ENCODE assay signal across 17 cellular contexts in genomic region chr15:76327191-76328105, GRCh38. TPM values are rescaled to one million over a fixed set of nuclear protein-coding genes. Genes with fewer than 3 reads are reported as not detected.
DNase-seq lines count a peak whose midpoint lies in the region; ATAC-seq, FAIRE-seq and TF ChIP-seq lines count a peak whose summit lies in the region.
"Had no signal": no experiment of that assay in that cellular context is flagged by ENCODE, and none has a peak within 500 bp of the region (broad histone marks: within the 10 kb centered on the region; RNA-seq: fewer than 3 reads in every experiment).

No MANE protein-coding gene starts in this region.

- no peak for TF ChIP-seq EP300 in K562 (IDR thresholded peaks at IDR 0.05; ENCODE audit: low read length)

- no peak for TF ChIP-seq POLR2A in K562 (conservative IDR thresholded peaks at IDR 0.05)

- peak overlapping the region in 1 of 2 experiments; percentile 57; a peak in 1 of 4 replicates for H3K9ac ChIP-seq in K562 (ENCODE audit: insufficient read depth in 1 of 2, low read depth in 2 of 2, low read length in 2 of 2)
- no peak overlapping the region for H3K9ac ChIP-seq in colonic mucosa (ENCODE audit: low read depth in 2 of 2, low read length in 2 of 2)

- FAIRE-seq in K562 (lab: Jason Lieb, UNC): peak; percentile 52

- H3K4me1 ChIP-seq in K562 (replicated peaks in 1 of 2; ENCODE audit: control insufficient read depth in 2 of 2, insufficient read depth in 2 of 2, low read length in 2 of 2) (peaks cover 8 to 11% of the 10 kb centered on the region in 2 experiments; a peak in 3 of 5 replicates), colonic mucosa (no peaks in the 10 kb centered on the region)

- H3K36me3 ChIP-seq in K562 (ENCODE audit: control insufficient read depth, insufficient read depth, low read length): no peaks in the 10 kb centered on the region
- H3K36me3 ChIP-seq in colonic mucosa: no peaks in the 10 kb centered on the region

- DNase-seq in NCI-H524 (lab: John Stamatoyannopoulos, UW) (peak; percentile 30 to 70), NCI-H524 treated with DMSO at 0.1 percent for 48 hours (lab: John Stamatoyannopoulos, UW) (no peak), NCI-H2171 treated with DMSO at 0.1 percent for 48 hours (lab: John Stamatoyannopoulos, UW) (peak; percentile 73), K562 (ENCODE audit: extremely low read depth in 1 of 4, low spot score in 3 of 4) (peak in 2 of 4 experiments; percentile 47 to 49), myocyte (ENCODE audit: low read depth) (peak; percentile 67), colonic mucosa (no peak), NCI-H1436 treated with DMSO at 0.1 percent for 48 hours (lab: John Stamatoyannopoulos, UW) (no peak)
- DNase-seq in stimulated activated CD4-positive, alpha-beta T cell treated with anti-CD3 and anti-CD28 coated beads, Interleukin-2, amount 100 ng/mL, for 24 hours: no peak
- DNase-seq: dermis blood vessel endothelial cell, DMS79 treated with DMSO at 0.1 percent for 48 hours, left cardiac atrium, T-helper 1 cell, trophoblast cell had no signal

- no peak for TF ChIP-seq RAD21 in K562 (CRISPR knock-in tag; conservative IDR thresholded peaks at IDR 0.05 in 1 of 2, IDR thresholded peaks at IDR 0.05 in 1 of 2)

- H3K4me2 ChIP-seq in K562 (ENCODE audit: insufficient read depth, low read length): peak overlapping the region; percentile 51

- no peak overlapping the region for H3K27ac ChIP-seq in K562 (ENCODE audit: extremely low read depth, low read depth, low read length)
- no peak overlapping the region for H3K27ac ChIP-seq in colonic mucosa
- H3K27ac ChIP-seq: 22Rv1, skin epidermis had no signal

- 8% methylated on average over 7 of the region's 8 CpGs for WGBS in K562 (ENCODE audit: insufficient coverage, low coverage, missing lambda C conversion rate)

- peaks cover 0 to 2% of the 10 kb centered on the region in 2 experiments; a peak in 1 of 5 replicates for H3K27me3 ChIP-seq in K562 (ENCODE audit: control insufficient read depth in 2 of 2, insufficient read depth in 2 of 2, low read length in 2 of 2)
- H3K27me3 ChIP-seq in colonic mucosa: no peaks in the 10 kb centered on the region

- peak overlapping the region; percentile 47; the same call in 1 of the 2 replicates for H2AFZ ChIP-seq in K562 (ENCODE audit: low read depth, low read length)

- H3K4me3 ChIP-seq in K562: no peak overlapping the region
- H3K4me3 ChIP-seq in colonic mucosa: no peak overlapping the region
- H3K4me3 ChIP-seq: skin epidermis had no signal

- in situ Hi-C loops in K562 (cut with MboI): no loop called here

- CTCF ChIA-PET in K562 (lab: Yijun Ruan, JAX; ENCODE audit: low intra/inter-chr PET ratio): interaction anchor here (0.8 kb wide), 1 partner anchor 137 kb away, joined by 3 read pairs; no protein-coding TSS in a partner anchor

- TF ChIP-seq CTCF in K562 (IDR thresholded peaks at IDR 0.05 in 2 of 3, conservative IDR thresholded peaks at IDR 0.05 in 1 of 3; ENCODE audit: insufficient read depth in 2 of 3, low read depth in 1 of 3, low read length in 3 of 3) (no peak), colonic mucosa (IDR thresholded peaks at IDR 0.05) (no peak)

- intact Hi-C loops in K562 (cut with micrococcal nuclease): no loop called here
- intact Hi-C loops in colonic mucosa (cut with DNase I): no loop called here

- no peaks in the 10 kb centered on the region for H4K20me1 ChIP-seq in K562 (replicated peaks; ENCODE audit: control insufficient read depth, insufficient read depth, low read length)

- peak; percentile 57 for ATAC-seq in K562
- ATAC-seq: esophagus mucosa; stimulated activated effector memory CD8-positive, alpha-beta T cell treated with anti-CD3 and anti-CD28 coated beads, Interleukin-12 subunit alpha, Interleukin-12 subunit beta, amount 100 ng/mL, for 72 hours had no signal

- H3K9me1 ChIP-seq in K562 (ENCODE audit: control insufficient read depth, insufficient read depth, low read length): no peaks in the 10 kb centered on the region

- H3K9me3 ChIP-seq in K562 (replicated peaks; ENCODE audit: control insufficient read depth, insufficient read depth, low read depth, low read length) (no peaks in the 10 kb centered on the region), colonic mucosa (no peaks in the 10 kb centered on the region)

- no TSS peak for BruUV-seq in K562 (replicated peaks; lab: Mats Ljungman, UMichigan)

- POLR2A ChIA-PET in K562 (lab: Yijun Ruan, JAX): interaction anchor here (0.6 to 0.7 kb wide), 2 partner anchors 11 to 14 kb away, joined by 3 read pairs; no protein-coding TSS in a partner anchor

- no peaks in the 10 kb centered on the region for H3K79me2 ChIP-seq in K562 (ENCODE audit: control insufficient read depth, insufficient read depth, low read length)

TF ChIP-seq in K562, 482 proteins besides CTCF, POLR2A, EP300 and RAD21 (continues in another document):
- no peak for TF ChIP-seq HNRNPK (IDR thresholded peaks at IDR 0.05; ENCODE audit: low read depth, low read length, poor library complexity, severe bottlenecking)
- TF ChIP-seq KDM1A (IDR thresholded peaks at IDR 0.05): 0 out of 4 replicates have a peak, but pooled peaks of 1 of the 2 experiments have one; percentile 7
- peak; percentile 26; the same call in 1 of the 2 replicates for TF ChIP-seq ETV1 (tag; conservative IDR thresholded peaks at IDR 0.05; ENCODE audit: low read depth)
- peak in 1 of 2 experiments; percentile 40; a peak in 1 of 4 replicates for TF ChIP-seq TEAD1 (CRISPR knock-in tag; IDR thresholded peaks at IDR 0.05)
- TF ChIP-seq ZNF263 (CRISPR knock-in tag; IDR thresholded peaks at IDR 0.05; ENCODE audit: borderline replicate concordance): peak; percentile 28; the same call in 1 of the 2 replicates
- TF ChIP-seq LCOR (CRISPR knock-in tag; IDR thresholded peaks at IDR 0.05): peak; percentile 43; the same call in 1 of the 2 replicates
- peak; percentile 66 for TF ChIP-seq DPF2 (IDR thresholded peaks at IDR 0.05)
- no peak for TF ChIP-seq YY1 (IDR thresholded peaks at IDR 0.05; ENCODE audit: borderline replicate concordance in 1 of 3, control insufficient read depth in 1 of 3, extremely low read depth in 1 of 3, insufficient read depth in 3 of 3, insufficient read length in 1 of 3, insufficient replicate concordance in 2 of 3, low read depth in 1 of 3, low read length in 2 of 3)
- TF ChIP-seq SMARCA4 (IDR thresholded peaks at IDR 0.05): peak; percentile 63
- peak; percentile 23; the same call in 1 of the 2 replicates for TF ChIP-seq L3MBTL2 (IDR thresholded peaks at IDR 0.05)
- peak; percentile 79 for TF ChIP-seq FOSL1 (tag; conservative IDR thresholded peaks at IDR 0.05)
- no peak for TF ChIP-seq HMG20A (CRISPR knock-in tag; conservative IDR thresholded peaks at IDR 0.05)
- TF ChIP-seq ZNF644 (tag; IDR thresholded peaks at IDR 0.05; ENCODE audit: low read depth): no peak
- TF ChIP-seq JUND (IDR thresholded peaks at IDR 0.05; ENCODE audit: borderline replicate concordance, low read depth, low read length): peak; percentile 63; the same call in 1 of the 2 replicates
- peak; percentile 53; the same call in 1 of the 3 replicates for TF ChIP-seq JUND (tag; IDR thresholded peaks at IDR 0.05; ENCODE audit: borderline replicate concordance, low read depth, low read length)
- TF ChIP-seq ZNF316 (IDR thresholded peaks at IDR 0.05): 0 out of 2 replicates have a peak, but pooled peaks have one; percentile 4
- peak; percentile 59; the same call in 1 of the 2 replicates for TF ChIP-seq ZNF384 (IDR thresholded peaks at IDR 0.05; ENCODE audit: low read depth, low read length)

RNA-seq across cellular contexts. Expression of gene ISL2, which starts 9.1 kb away (rescaled TPM):
- 15.2 and 35.8 TPM in 2 replicates for total RNA-seq in K562 (2011; cell fraction: chromatin; rRNA removed; ENCODE audit: low replicate concordance)
- 27.8 and 28.4 TPM in 2 replicates for total RNA-seq in K562 (2011; cell fraction: nucleolus; rRNA removed)
- total RNA-seq in K562 (2011; cell fraction: nucleoplasm; rRNA removed): 14.1 and 16.9 TPM in 2 replicates
- total RNA-seq in K562 (2014; rRNA removed) (15.7 and 16.7 TPM in 2 replicates), K562 (2014; rRNA removed; fragmentation: Illumina TruSeq; extraction: Trizol) (2.9 and 3.4 TPM in 2 replicates), K562 (2015; rRNA removed; fragmentation: Illumina TruSeq; extraction: Trizol) (4.7 and 4.8 TPM in 2 replicates), K562 (2021) (17.6 and 23.7 TPM in 2 replicates), myocyte (3.9 and 5.3 TPM in 2 replicates), colonic mucosa (under 1 TPM; 0.13 to 0.35 TPM)
- polyA plus RNA-seq in K562 (2011; rRNA removed) (4.0 and 5.7 TPM in 2 replicates), K562 (2014; fragmentation: Illumina TruSeq; extraction: Trizol) (4.0 and 9.0 TPM in 2 replicates), K562 (2014; fragmentation: Nextera tagmentation; extraction: Ambion mirVana) (under 1 TPM; 0.15 to 0.35 TPM), K562 (2014; rRNA removed) (16.7 and 17.0 TPM in 2 replicates)
- 11.2 and 13.3 TPM in 2 replicates for polyA plus RNA-seq in K562 (2011; cell fraction: cytosol; rRNA removed)
- polyA plus RNA-seq in K562 (2011; cell fraction: nucleus; rRNA removed): 44.7 and 63.1 TPM in 2 replicates
- polyA plus RNA-seq in K562 (2012): 7.7 and 17.9 TPM in 2 replicates
- polyA minus RNA-seq in K562 (2011; rRNA and poly(A)+ RNA removed): 3.1 and 3.9 TPM in 2 replicates
- polyA minus RNA-seq in K562 (2011; cell fraction: cytosol; rRNA and poly(A)+ RNA removed): 4.4 and 9.8 TPM in 2 replicates
- 16.2 and 19.0 TPM in 2 replicates for polyA minus RNA-seq in K562 (2011; cell fraction: nucleus; rRNA and poly(A)+ RNA removed)
- polyA plus RNA-seq in myocyte (2012): 4.1 TPM
- total RNA-seq: esophagus mucosa, left cardiac atrium had no signal

RNA-seq across cellular contexts. Expression of gene ETFA, which starts 16.2 kb away (rescaled TPM):
- 146 and 261 TPM in 2 replicates for total RNA-seq in K562 (2011; cell fraction: chromatin; rRNA removed; ENCODE audit: low replicate concordance)
- total RNA-seq in K562 (2011; cell fraction: nucleolus; rRNA removed): 96.2 and 100 TPM in 2 replicates
- 157 and 209 TPM in 2 replicates for total RNA-seq in K562 (2011; cell fraction: nucleoplasm; rRNA removed)
- total RNA-seq in K562 (2014; rRNA removed): 161 and 191 TPM in 2 replicates
- total RNA-seq in K562 (2014; rRNA removed; fragmentation: Illumina TruSeq; extraction: Trizol): 312 and 341 TPM in 2 replicates
- total RNA-seq in K562 (2015; rRNA removed; fragmentation: Illumina TruSeq; extraction: Trizol): 210 and 240 TPM in 2 replicates
- 258 and 263 TPM in 2 replicates for total RNA-seq in K562 (2021)
- 394 and 543 TPM in 2 replicates for polyA plus RNA-seq in K562 (2011; rRNA removed)
- 152 and 278 TPM in 2 replicates for polyA plus RNA-seq in K562 (2011; cell fraction: cytosol; rRNA removed)
- 72.1 and 126 TPM in 2 replicates for polyA plus RNA-seq in K562 (2011; cell fraction: nucleus; rRNA removed)
- polyA plus RNA-seq in K562 (2012): 193 and 269 TPM in 2 replicates
- 232 and 238 TPM in 2 replicates for polyA plus RNA-seq in K562 (2014; fragmentation: Illumina TruSeq; extraction: Trizol)
- polyA plus RNA-seq in K562 (2014; fragmentation: Nextera tagmentation; extraction: Ambion mirVana): 100 to 1,000 TPM; 130 to 134 TPM
- 200 and 253 TPM in 2 replicates for polyA plus RNA-seq in K562 (2014; rRNA removed)
- 348 and 381 TPM in 2 replicates for polyA minus RNA-seq in K562 (2011; rRNA and poly(A)+ RNA removed)
- polyA minus RNA-seq in K562 (2011; cell fraction: cytosol; rRNA and poly(A)+ RNA removed): 108 and 109 TPM in 2 replicates
- 49.1 and 73.3 TPM in 2 replicates for polyA minus RNA-seq in K562 (2011; cell fraction: nucleus; rRNA and poly(A)+ RNA removed)
- 120 and 144 TPM in 2 replicates for total RNA-seq in myocyte
- 124 TPM for polyA plus RNA-seq in myocyte (2012)
- 100 to 1,000 TPM; 300 to 366 TPM for total RNA-seq in colonic mucosa

Comparison
In these comparisons a context has a peak if more than half of its experiments do, and no peak if none do; other contexts are left out.
1. DNase-seq: peak in NCI-H524 (2 of 2), NCI-H2171 treated with DMSO at 0.1 percent for 48 hours (single experiment) and myocyte (single experiment); none in NCI-H524 treated with DMSO at 0.1 percent for 48 hours (single experiment), stimulated activated CD4-positive, alpha-beta T cell treated with anti-CD3 and anti-CD28 coated beads, Interleukin-2, amount 100 ng/mL, for 24 hours (0 of 2), colonic mucosa (single experiment) and NCI-H1436 treated with DMSO at 0.1 percent for 48 hours (single experiment).